8 cellular contexts compared by ENCODE assay signal in the genomic region with DNA sequence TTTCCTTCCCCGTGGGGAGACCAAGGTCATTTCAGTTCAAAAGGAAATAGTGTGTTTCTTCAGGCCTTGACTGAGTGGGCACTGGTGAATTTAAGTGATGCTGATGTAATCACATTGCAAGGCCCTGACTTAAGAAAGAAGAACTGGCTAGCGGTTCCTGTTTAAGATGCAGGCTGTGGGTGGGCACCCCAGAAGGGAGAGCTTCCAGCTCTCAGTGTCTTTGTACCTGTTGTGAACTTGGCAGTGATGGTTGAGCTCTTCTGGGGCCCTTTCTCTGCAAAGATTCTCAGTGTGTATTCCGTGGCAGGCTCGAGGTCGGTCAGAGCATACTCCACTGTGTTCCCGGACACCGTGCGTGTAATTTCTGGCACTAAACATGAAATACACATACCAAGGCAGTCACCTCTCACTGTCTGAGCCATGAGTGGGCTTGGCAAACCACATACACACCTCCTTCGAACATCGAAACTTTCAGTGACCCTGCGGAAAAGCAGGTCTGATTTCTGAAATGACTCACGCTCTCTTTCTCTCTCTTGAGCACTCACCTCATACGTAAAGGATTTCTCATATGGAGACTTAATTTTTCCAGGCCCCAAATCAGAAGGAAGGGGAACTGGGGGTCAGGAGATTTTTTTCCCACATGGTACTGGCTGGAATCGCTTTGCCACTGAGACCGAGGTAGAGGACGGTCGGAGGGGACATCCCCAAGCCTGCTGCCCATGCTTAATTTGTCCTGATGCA.
DNase-seq lines count a peak whose midpoint lies in the region; ATAC-seq and TF ChIP-seq lines count a peak whose summit lies in the region.

No MANE protein-coding gene starts in this region.

- H3K27me3 Mint-ChIP-seq in CD14-positive monocyte (ENCODE audit: low read depth in 3 of 3): peaks cover 3 to 10% (median 8%) of the 10 kb centered on the region in 3 donors

- peak; percentile 50 for DNase-seq in CD14-positive monocyte (ENCODE audit: low spot score)
- peak; percentile 72 for DNase-seq in activated CD8-positive, alpha-beta memory T cell treated with anti-CD3 and anti-CD28 coated beads, Interleukin-2, amount 50 U/mL, for 48 hours
- no peak for DNase-seq in right cardiac atrium
- DNase-seq in tibial nerve (ENCODE audit: low spot score in 2 of 2): peak in 1 of 2 donors; percentile 26
- no peak for DNase-seq in NCI-H345 (lab: John Stamatoyannopoulos, UW)
- no peak for DNase-seq in NCI-H524 (lab: John Stamatoyannopoulos, UW)

- no peaks in the 10 kb centered on the region for H3K36me3 Mint-ChIP-seq in CD14-positive monocyte

- TF ChIP-seq POLR2A in tibial nerve (IDR thresholded peaks at IDR 0.05): no peak

- peak; percentile 84 for ATAC-seq in GM19372 (IDR thresholded peaks at IDR 0.05; ENCODE audit: low read depth, unreplicated experiment)
- ATAC-seq in HG03342 (IDR thresholded peaks at IDR 0.05; ENCODE audit: unreplicated experiment): peak; percentile 77
- peak; percentile 71 to 79 for ATAC-seq in right cardiac atrium

- H3K27ac Mint-ChIP-seq in CD14-positive monocyte: peak overlapping the region; percentile 43 to 87 (median 67)

- H3K4me1 ChIP-seq in right cardiac atrium (ENCODE audit: control insufficient read depth, insufficient read depth, low read length) (no peaks in the 10 kb centered on the region), tibial nerve (peaks cover 0 to 61% (median 11%) of the 10 kb centered on the region in 4 donors)

- TF ChIP-seq CTCF in CD14-positive monocyte (IDR thresholded peaks at IDR 0.05) (no peak), tibial nerve (IDR thresholded peaks at IDR 0.05) (no peak)

- WGBS in right cardiac atrium: 76% methylated on average over 17 of the region's 17 CpGs
- 54 to 55% methylated on average over 17 of the region's 17 CpGs for WGBS in tibial nerve, 2 donors

- H3K4me3 ChIP-seq in right cardiac atrium (ENCODE audit: low read length) (no peak overlapping the region), tibial nerve (no peak overlapping the region)

- H3K9me3 ChIP-seq in right cardiac atrium (ENCODE audit: control insufficient read depth, low read length) (no peaks in the 10 kb centered on the region), tibial nerve (no peaks in the 10 kb centered on the region)

- intact Hi-C loops in CD14-positive monocyte (cut with micrococcal nuclease) (no loop called here), right cardiac atrium (cut with DNase I) (no loop called here)

- no peaks in the 10 kb centered on the region for H3K36me3 ChIP-seq in tibial nerve

- H3K27me3 ChIP-seq in right cardiac atrium (ENCODE audit: control insufficient read depth, insufficient read depth): no peaks in the 10 kb centered on the region
- no peaks in the 10 kb centered on the region for H3K27me3 ChIP-seq in tibial nerve

- peak overlapping the region in 1 of 2 donors; percentile 49 for H3K4me3 Mint-ChIP-seq in CD14-positive monocyte

- H3K27ac ChIP-seq in right cardiac atrium (ENCODE audit: low read length) (peak overlapping the region; percentile 26), tibial nerve (peak overlapping the region in 3 of 4 donors; percentile 31 to 70 (median 67))

- peak in 1 of 2 donors; percentile 69 for TF ChIP-seq EP300 in tibial nerve (IDR thresholded peaks at IDR 0.05)

- H3K4me1 Mint-ChIP-seq in CD14-positive monocyte: peaks cover 18% of the 10 kb centered on the region

- H3K9me3 Mint-ChIP-seq in CD14-positive monocyte: peaks cover 0 to 3% (median 0%) of the 10 kb centered on the region in 7 donors

Comparison
In these comparisons a context has a peak if more than half of its experiments do, and no peak if none do; other contexts are left out.
1. DNase-seq: peak in CD14-positive monocyte (single experiment) and activated CD8-positive, alpha-beta memory T cell treated with anti-CD3 and anti-CD28 coated beads, Interleukin-2, amount 50 U/mL, for 48 hours (single experiment); none in right cardiac atrium (0 of 3), NCI-H345 (single experiment) and NCI-H524 (0 of 2).
2. Peak in every context shown above with its lines, with median percentiles within 50 percentile points of each other: ATAC-seq.